ENCODE assay signal across 22 cellular contexts in the genomic region with DNA sequence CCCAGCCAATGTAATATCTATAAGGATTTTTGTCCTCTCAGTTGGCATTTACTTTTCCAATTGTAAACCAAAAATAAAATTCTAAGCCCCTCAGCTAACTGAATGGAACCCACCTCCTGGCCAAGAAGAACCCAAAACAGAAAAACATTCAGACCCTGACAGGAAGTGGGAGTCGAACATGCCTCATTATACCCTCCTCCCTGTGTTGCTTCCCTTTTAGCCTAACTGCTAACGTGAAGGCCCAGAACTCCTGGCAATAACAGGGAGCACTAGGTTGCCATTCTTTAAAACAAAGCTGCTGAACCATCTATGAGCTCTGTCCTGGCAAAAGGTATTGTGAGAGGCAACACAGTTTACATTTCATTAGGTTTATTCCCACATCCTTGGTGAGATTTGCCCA.
A peak's percentile ranks its signal among the peaks of the same experiment; 100 is the strongest.
DNase-seq lines count a peak whose midpoint lies in the region; ATAC-seq, FAIRE-seq and TF ChIP-seq lines count a peak whose summit lies in the region.
"Had no signal": no experiment of that assay in that cellular context is flagged by ENCODE, and none has a peak within 500 bp of the region (broad histone marks: within the 10 kb centered on the region; RNA-seq: fewer than 3 reads in every experiment).

No MANE protein-coding gene starts in this region.

- H3K36me3 Mint-ChIP-seq in endodermal cell (ENCODE audit: low read depth), result no peaks in the 10 kb centered on the region

- FAIRE-seq in frontal cortex (lab: Jason Lieb, UNC), result no peak
- FAIRE-seq: D721Med, GM19239 had no signal

- 82 to 88% methylated on average over 1 to 2 of the region's 2 CpGs for WGBS in endodermal cell (ENCODE audit: insufficient coverage in 1 of 2, insufficient read length in 1 of 2), 2 experiments
- WGBS in spleen, 5 donors, result 36 to 63% (median 43%) methylated on average over 2 of the region's 2 CpGs

- no peaks in the 10 kb centered on the region for H3K4me1 ChIP-seq in OCI-LY3 (ENCODE audit: low read length)
- H3K4me1 ChIP-seq in endodermal cell (ENCODE audit: control insufficient read depth, insufficient read depth, low read length), result no peaks in the 10 kb centered on the region
- H3K4me1 ChIP-seq in neuron (ENCODE audit: insufficient read depth, low read length), result no peaks in the 10 kb centered on the region
- H3K4me1 ChIP-seq in spleen, result no peaks in the 10 kb centered on the region
- no peaks in the 10 kb centered on the region for H3K4me1 ChIP-seq in foreskin keratinocyte
- H3K4me1 ChIP-seq: A549, BE2C, Peyer's patch had no signal

- no peaks in the 10 kb centered on the region for H3K27me3 ChIP-seq in OCI-LY3 (ENCODE audit: low read depth, low read length)
- no peaks in the 10 kb centered on the region for H3K27me3 ChIP-seq in endodermal cell (ENCODE audit: control insufficient read depth, insufficient read depth, low read length, poor library complexity, severe bottlenecking)
- H3K27me3 ChIP-seq in neuron (ENCODE audit: insufficient read depth, low read length), result no peaks in the 10 kb centered on the region
- H3K27me3 ChIP-seq in spleen (replicated peaks in 1 of 7), result no peaks in the 10 kb centered on the region
- no peaks in the 10 kb centered on the region for H3K27me3 ChIP-seq in foreskin keratinocyte
- H3K27me3 ChIP-seq: BE2C, Peyer's patch had no signal

- no peaks in the 10 kb centered on the region for H3K27me3 Mint-ChIP-seq in endodermal cell (ENCODE audit: insufficient read depth)

- no peaks in the 10 kb centered on the region for H3K79me2 ChIP-seq in OCI-LY3 (ENCODE audit: low read length)

- no peaks in the 10 kb centered on the region for H3K9me3 ChIP-seq in OCI-LY3 (ENCODE audit: insufficient read depth, low read length)
- H3K9me3 ChIP-seq in endodermal cell (ENCODE audit: control insufficient read depth, low read length), result no peaks in the 10 kb centered on the region
- no peaks in the 10 kb centered on the region for H3K9me3 ChIP-seq in neuron (ENCODE audit: low read length)
- no peaks in the 10 kb centered on the region for H3K9me3 ChIP-seq in spleen
- H3K9me3 ChIP-seq: A549, BE2C, Peyer's patch had no signal

- no peak overlapping the region for H3K9ac ChIP-seq in OCI-LY3 (ENCODE audit: low read length)
- H3K9ac ChIP-seq in endodermal cell (ENCODE audit: extremely low read depth, low read length, poor library complexity, severe bottlenecking), result no peak overlapping the region

- ATAC-seq in HG02981 (IDR thresholded peaks at IDR 0.05; ENCODE audit: unreplicated experiment) (no peak), foreskin keratinocyte (no peak)
- ATAC-seq: A549 had no signal

- no peak overlapping the region for H3K4me3 Mint-ChIP-seq in endodermal cell

- intact Hi-C loops in spleen (cut with DNase I; ENCODE audit: low total_unique reads), result no loop called here

- H3K4me3 ChIP-seq in OCI-LY3 (ENCODE audit: low read length), result no peak overlapping the region
- H3K4me3 ChIP-seq in endodermal cell (ENCODE audit: low read length), result no peak overlapping the region
- H3K4me3 ChIP-seq in neuron (ENCODE audit: low read length), result no peak overlapping the region
- H3K4me3 ChIP-seq in spleen, result no peak overlapping the region
- H3K4me3 ChIP-seq: A549, Peyer's patch had no signal

- no peak for TF ChIP-seq POLR2A in spleen (IDR thresholded peaks at IDR 0.05)

- TF ChIP-seq CTCF in OCI-LY3 (IDR thresholded peaks at IDR 0.05; ENCODE audit: low read depth, low read length) (no peak), endodermal cell (conservative IDR thresholded peaks at IDR 0.05) (no peak), spleen (IDR thresholded peaks at IDR 0.05 in 8 of 11, conservative IDR thresholded peaks at IDR 0.05 in 3 of 11) (no peak), foreskin keratinocyte (conservative IDR thresholded peaks at IDR 0.05) (no peak)

- H2AFZ ChIP-seq in OCI-LY3 (ENCODE audit: low read depth, low read length) (peak overlapping the region; percentile 60; the same call in 1 of the 2 replicates), neuron (ENCODE audit: low read depth, low read length) (peak overlapping the region; percentile 34)

- H3K9me3 Mint-ChIP-seq in endodermal cell, result no peaks in the 10 kb centered on the region

- H4K20me1 ChIP-seq in OCI-LY3 (ENCODE audit: insufficient read depth, low read length), result no peaks in the 10 kb centered on the region

- H3K4me2 ChIP-seq in OCI-LY3 (ENCODE audit: low read length), result no peak overlapping the region
- H3K4me2 ChIP-seq: A549 had no signal

- H3K36me3 ChIP-seq in OCI-LY3 (replicated peaks; ENCODE audit: low read depth, low read length) (no peaks in the 10 kb centered on the region), endodermal cell (ENCODE audit: control insufficient read depth, insufficient read depth, low read length) (no peaks in the 10 kb centered on the region), neuron (ENCODE audit: insufficient read depth, low read length) (no peaks in the 10 kb centered on the region), spleen (no peaks in the 10 kb centered on the region)
- H3K36me3 ChIP-seq: BE2C, Peyer's patch had no signal

- no peak overlapping the region for H3K27ac ChIP-seq in OCI-LY3 (ENCODE audit: low read length)
- H3K27ac ChIP-seq in endodermal cell (ENCODE audit: low read depth, low read length), result no peak overlapping the region
- H3K27ac ChIP-seq in spleen, result no peak overlapping the region
- no peak overlapping the region for H3K27ac ChIP-seq in foreskin keratinocyte
- H3K27ac ChIP-seq: A549, Peyer's patch had no signal

- peak overlapping the region; percentile 22 for H3K27ac Mint-ChIP-seq in endodermal cell

- H3K4me1 Mint-ChIP-seq in endodermal cell, result no peaks in the 10 kb centered on the region

- DNase-seq in Kasumi-1 (lab: John Stamatoyannopoulos, UW) (peak; percentile 4 to 7), endodermal cell (no peak), spleen (no peak), frontal cortex (ENCODE audit: low spot score in 2 of 2) (no peak), foreskin keratinocyte (no peak)
- DNase-seq: BE2C; EL; GF-D8; NCI-H1048; NCI-H1417 treated with DMSO at 0.1 percent for 48 hours; NCI-H187; NCI-H2107; NCI-H446 treated with DMSO at 0.1 percent for 48 hours; NCI-H69; NK-92 treated with Interleukin-12 subunit alpha and Interleukin-12 subunit beta, amount 100 ng/mL, for 24 hours; Peyer's patch had no signal

Comparison
In these comparisons a context has a peak if more than half of its experiments do, and no peak if none do; other contexts are left out.
1. DNase-seq: peak in Kasumi-1 (2 of 2); none in endodermal cell (single experiment), spleen (single experiment), frontal cortex (0 of 2) and foreskin keratinocyte (0 of 2).